ENCODE assay signal across 6 cellular contexts in genomic region chr10:46465765-46466164, GRCh38. TPM values are rescaled to one million over a fixed set of nuclear protein-coding genes. Genes with fewer than 3 reads are reported as not detected.
"Had no signal": no experiment of that assay in that cellular context is flagged by ENCODE, and none has a peak within 500 bp of the region (broad histone marks: within the 10 kb centered on the region; RNA-seq: fewer than 3 reads in every experiment).

A gene with protein sequence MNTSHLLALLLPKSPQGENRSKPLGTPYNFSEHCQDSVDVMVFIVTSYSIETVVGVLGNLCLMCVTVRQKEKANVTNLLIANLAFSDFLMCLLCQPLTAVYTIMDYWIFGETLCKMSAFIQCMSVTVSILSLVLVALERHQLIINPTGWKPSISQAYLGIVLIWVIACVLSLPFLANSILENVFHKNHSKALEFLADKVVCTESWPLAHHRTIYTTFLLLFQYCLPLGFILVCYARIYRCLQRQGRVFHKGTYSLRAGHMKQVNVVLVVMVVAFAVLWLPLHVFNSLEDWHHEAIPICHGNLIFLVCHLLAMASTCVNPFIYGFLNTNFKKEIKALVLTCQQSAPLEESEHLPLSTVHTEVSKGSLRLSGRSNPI (minus strand): TSS chr10:46465958. CDS start chr10:46462635, 3,323 bp downstream.

RNA-seq across cellular contexts. Expression of the gene that starts here (rescaled TPM):
- total RNA-seq: cardiac septum, dermis microvascular lymphatic vessel endothelial cell, endothelial cell of umbilical vein, frontal cortex, glomerular endothelial cell, heart left ventricle had no signal
- polyA plus RNA-seq: endothelial cell of umbilical vein, heart left ventricle had no signal
